Comparison of ENCODE assay signal across 1 cellular context in genomic region chr15:64702816-64703631, GRCh38.
TF ChIP-seq lines count a peak whose summit lies in the region.

No MANE protein-coding gene starts in this region.

TF ChIP-seq in HepG2, 621 proteins besides CTCF, POLR2A, EP300 and RAD21 (continued from another document and continues in another):
- no peak for TF ChIP-seq DMTF1 (CRISPR knock-in tag; IDR thresholded peaks at IDR 0.05)
- no peak for TF ChIP-seq MAF1 (CRISPR knock-in tag; IDR thresholded peaks at IDR 0.05; ENCODE audit: borderline replicate concordance)
- TF ChIP-seq PTBP1 (IDR thresholded peaks at IDR 0.05; ENCODE audit: low read depth, low read length, poor library complexity, severe bottlenecking): no peak
- TF ChIP-seq MIER2 (CRISPR knock-in tag; IDR thresholded peaks at IDR 0.05): no peak; the same call in 1 of the 2 replicates
- TF ChIP-seq ZNF746 (CRISPR knock-in tag; IDR thresholded peaks at IDR 0.05): no peak
- TF ChIP-seq ZBTB21 (CRISPR knock-in tag; IDR thresholded peaks at IDR 0.05): no peak
- TF ChIP-seq ZZZ3 (CRISPR knock-in tag; IDR thresholded peaks at IDR 0.05; ENCODE audit: borderline replicate concordance): no peak
- no peak for TF ChIP-seq ZNF790 (CRISPR knock-in tag; IDR thresholded peaks at IDR 0.05; ENCODE audit: borderline replicate concordance)
- TF ChIP-seq HNRNPK (IDR thresholded peaks at IDR 0.05; ENCODE audit: low read depth, low read length, poor library complexity, severe bottlenecking): peak; percentile 61
- no peak for TF ChIP-seq ZBTB46 (CRISPR knock-in tag; IDR thresholded peaks at IDR 0.05; ENCODE audit: borderline replicate concordance)
- TF ChIP-seq SATB2 (CRISPR knock-in tag; IDR thresholded peaks at IDR 0.05): no peak
- no peak for TF ChIP-seq FOXO4 (CRISPR knock-in tag; conservative IDR thresholded peaks at IDR 0.05)
- TF ChIP-seq TRAFD1 (CRISPR knock-in tag; IDR thresholded peaks at IDR 0.05; ENCODE audit: borderline replicate concordance): no peak
- no peak for TF ChIP-seq ZNF550 (CRISPR knock-in tag; IDR thresholded peaks at IDR 0.05; ENCODE audit: borderline replicate concordance)
- no peak for TF ChIP-seq ZNF207 (IDR thresholded peaks at IDR 0.05; ENCODE audit: borderline replicate concordance)
- no peak for TF ChIP-seq FOXC1 (CRISPR knock-in tag; IDR thresholded peaks at IDR 0.05; ENCODE audit: borderline replicate concordance)
- TF ChIP-seq ZNF788 (CRISPR knock-in tag; IDR thresholded peaks at IDR 0.05; ENCODE audit: borderline replicate concordance): no peak; the same call in 1 of the 2 replicates
- no peak for TF ChIP-seq SOX6 (IDR thresholded peaks at IDR 0.05)
- TF ChIP-seq SOX6 (CRISPR knock-in tag; IDR thresholded peaks at IDR 0.05): peak; percentile 45; the same call in 1 of the 2 replicates
- no peak for TF ChIP-seq TBX3 (IDR thresholded peaks at IDR 0.05; ENCODE audit: borderline replicate concordance)
- no peak for TF ChIP-seq BCL6 (CRISPR knock-in tag; IDR thresholded peaks at IDR 0.05)
- no peak for TF ChIP-seq ZSCAN22 (CRISPR knock-in tag; IDR thresholded peaks at IDR 0.05)
- no peak for TF ChIP-seq ZNF138 (CRISPR knock-in tag; IDR thresholded peaks at IDR 0.05; ENCODE audit: low read depth)
- no peak for TF ChIP-seq TBP (CRISPR knock-in tag; IDR thresholded peaks at IDR 0.05)
- no peak for TF ChIP-seq JUN (CRISPR knock-in tag; IDR thresholded peaks at IDR 0.05)
- TF ChIP-seq TERF1 (CRISPR knock-in tag; IDR thresholded peaks at IDR 0.05): no peak
- no peak for TF ChIP-seq IRF1 (CRISPR knock-in tag; IDR thresholded peaks at IDR 0.05; ENCODE audit: low read depth)
- no peak for TF ChIP-seq AGO1 (IDR thresholded peaks at IDR 0.05; ENCODE audit: low read depth, low read length, poor library complexity, severe bottlenecking)
- no peak for TF ChIP-seq FOXA1 (IDR thresholded peaks at IDR 0.05)
- TF ChIP-seq FOXA1 (CRISPR knock-in tag; IDR thresholded peaks at IDR 0.05): 0 out of 2 replicates have a peak, but pooled peaks have one; percentile 10
- no peak for TF ChIP-seq ELF4 (CRISPR knock-in tag; IDR thresholded peaks at IDR 0.05; ENCODE audit: borderline replicate concordance)
- no peak for TF ChIP-seq SIN3A (IDR thresholded peaks at IDR 0.05; ENCODE audit: borderline replicate concordance, low read depth, low read length)
- no peak for TF ChIP-seq NFIB (CRISPR knock-in tag; IDR thresholded peaks at IDR 0.05; ENCODE audit: borderline replicate concordance)
- TF ChIP-seq ZNF546 (CRISPR knock-in tag; conservative IDR thresholded peaks at IDR 0.05): no peak
- peak; percentile 77 for TF ChIP-seq MAX (IDR thresholded peaks at IDR 0.05)
- TF ChIP-seq ZFP36L1 (CRISPR knock-in tag; IDR thresholded peaks at IDR 0.05): no peak
- TF ChIP-seq ZFP36 (IDR thresholded peaks at IDR 0.05; ENCODE audit: borderline replicate concordance, low read depth, low read length, partially characterized antibody): no peak
- 0 out of 2 replicates have a peak, but pooled peaks have one; percentile 58 for TF ChIP-seq HES4 (CRISPR knock-in tag; IDR thresholded peaks at IDR 0.05; ENCODE audit: borderline replicate concordance)
- no peak for TF ChIP-seq ZNF569 (CRISPR knock-in tag; IDR thresholded peaks at IDR 0.05; ENCODE audit: borderline replicate concordance)
- TF ChIP-seq ARNT (IDR thresholded peaks at IDR 0.05): no peak
- TF ChIP-seq PBX3 (CRISPR knock-in tag; IDR thresholded peaks at IDR 0.05; ENCODE audit: borderline replicate concordance): no peak
- TF ChIP-seq ZBTB10 (CRISPR knock-in tag; IDR thresholded peaks at IDR 0.05; ENCODE audit: borderline replicate concordance): no peak
- TF ChIP-seq TEF (CRISPR knock-in tag; IDR thresholded peaks at IDR 0.05): no peak
- no peak for TF ChIP-seq CENPT (CRISPR knock-in tag; IDR thresholded peaks at IDR 0.05; ENCODE audit: low read depth)
- peak; percentile 19; the same call in 1 of the 2 replicates for TF ChIP-seq NFKBIZ (CRISPR knock-in tag; IDR thresholded peaks at IDR 0.05)
- no peak; the same call in 1 of the 2 replicates for TF ChIP-seq ZNF772 (CRISPR knock-in tag; IDR thresholded peaks at IDR 0.05)
- no peak for TF ChIP-seq ZNF740 (CRISPR knock-in tag; IDR thresholded peaks at IDR 0.05)
- no peak for TF ChIP-seq ARNTL (CRISPR knock-in tag; IDR thresholded peaks at IDR 0.05)
- no peak for TF ChIP-seq LRRFIP1 (CRISPR knock-in tag; conservative IDR thresholded peaks at IDR 0.05)
- TF ChIP-seq ATAD3A (CRISPR knock-in tag; IDR thresholded peaks at IDR 0.05): no peak
